19 cellular contexts compared by ENCODE assay signal in genomic region chr17:59392973-59393679, GRCh38.
A peak's percentile ranks its signal among the peaks of the same experiment; 100 is the strongest.
DNase-seq lines count a peak whose midpoint lies in the region; ATAC-seq and TF ChIP-seq lines count a peak whose summit lies in the region.
"Had no signal": no experiment of that assay in that cellular context is flagged by ENCODE, and none has a peak within 500 bp of the region (broad histone marks: within the 10 kb centered on the region; RNA-seq: fewer than 3 reads in every experiment).

No MANE protein-coding gene starts in this region.

- H3K4me1 Mint-ChIP-seq in CD8-positive, alpha-beta T cell (ENCODE audit: low read depth), result peaks cover 7% of the 10 kb centered on the region
- peaks cover 21% of the 10 kb centered on the region for H3K4me1 Mint-ChIP-seq in glutamatergic neuron (ENCODE audit: low read depth, unreplicated experiment)
- H3K4me1 Mint-ChIP-seq in activated T-helper 2 cell treated with anti-CD3 and anti-CD28 coated beads, Interferon-gamma antibody, Interleukin-2, Interleukin-4, amounts not matched to agents 10 μg/mL and 5 μg/mL and 100 μg/mL, durations not matched to agents 14 hours and 24 hours and 36 hours (ENCODE audit: low read depth), result no peaks in the 10 kb centered on the region
- H3K4me1 Mint-ChIP-seq: CD8-positive, alpha-beta memory T cell had no signal

- no peak for DNase-seq in CD8-positive, alpha-beta T cell
- DNase-seq in glutamatergic neuron (no peak), gastrocnemius medialis (no peak), NCI-H2196 treated with DMSO at 0.1 percent for 48 hours (lab: John Stamatoyannopoulos, UW; ENCODE audit: unreplicated experiment) (no peak), lower lobe of right lung (no peak)
- DNase-seq in activated T-helper 2 cell treated with anti-CD3 and anti-CD28 coated beads, Interferon-gamma antibody, Interleukin-2, Interleukin-4, amounts not matched to agents 10 μg/mL and 5 μg/mL and 100 μg/mL, durations not matched to agents 14 hours and 24 hours and 36 hours (ENCODE audit: low spot score), result no peak
- DNase-seq: CD8-positive, alpha-beta memory T cell; DMS79 treated with DMSO at 0.1 percent for 48 hours; HCEC 1CT; IMR-90; MM.1S; NCI-H2029; NCI-H446 treated with DMSO at 0.1 percent for 48 hours; NCI-H526 treated with DMSO at 0.1 percent for 48 hours; RPMI8226; SHP77 treated with DMSO at 0.1 percent for 48 hours had no signal

- no peaks in the 10 kb centered on the region for H3K27me3 Mint-ChIP-seq in CD8-positive, alpha-beta T cell (ENCODE audit: low read depth)
- H3K27me3 Mint-ChIP-seq in glutamatergic neuron (ENCODE audit: unreplicated experiment), result no peaks in the 10 kb centered on the region
- H3K27me3 Mint-ChIP-seq in activated T-helper 2 cell treated with anti-CD3 and anti-CD28 coated beads, Interferon-gamma antibody, Interleukin-2, Interleukin-4, amounts not matched to agents 10 μg/mL and 5 μg/mL and 100 μg/mL, durations not matched to agents 14 hours and 24 hours and 36 hours (ENCODE audit: low read depth), result no peaks in the 10 kb centered on the region

- H3K36me3 Mint-ChIP-seq in CD8-positive, alpha-beta T cell, result peaks cover 64% of the 10 kb centered on the region
- peaks cover 7% of the 10 kb centered on the region for H3K36me3 Mint-ChIP-seq in glutamatergic neuron (ENCODE audit: unreplicated experiment)
- H3K36me3 Mint-ChIP-seq in activated T-helper 2 cell treated with anti-CD3 and anti-CD28 coated beads, Interferon-gamma antibody, Interleukin-2, Interleukin-4, amounts not matched to agents 10 μg/mL and 5 μg/mL and 100 μg/mL, durations not matched to agents 14 hours and 24 hours and 36 hours (ENCODE audit: low read depth), result peaks cover 11% of the 10 kb centered on the region

- no peak for TF ChIP-seq POLR2A in gastrocnemius medialis (IDR thresholded peaks at IDR 0.05)

- no peaks in the 10 kb centered on the region for H3K4me1 ChIP-seq in CD8-positive, alpha-beta T cell (ENCODE audit: insufficient read depth, low read length)
- 0 out of 2 replicates have a peak, but pooled peaks cover 3% of the 10 kb centered on the region for H3K4me1 ChIP-seq in HUES48 (ENCODE audit: control insufficient read depth, insufficient read depth, low read length)
- peaks cover 15 to 19% of the 10 kb centered on the region in 2 donors for H3K4me1 ChIP-seq in gastrocnemius medialis
- no peaks in the 10 kb centered on the region for H3K4me1 ChIP-seq in lower lobe of right lung

- TF ChIP-seq CTCF in CD8-positive, alpha-beta T cell (IDR thresholded peaks at IDR 0.05), result no peak
- no peak for TF ChIP-seq CTCF in glutamatergic neuron (IDR thresholded peaks at IDR 0.05; ENCODE audit: partially characterized antibody, unreplicated experiment)
- TF ChIP-seq CTCF in gastrocnemius medialis (IDR thresholded peaks at IDR 0.05 in 4 of 5, conservative IDR thresholded peaks at IDR 0.05 in 1 of 5), result no peak
- no peak for TF ChIP-seq CTCF in lower lobe of right lung (IDR thresholded peaks at IDR 0.05)

- H3K9me3 ChIP-seq in CD8-positive, alpha-beta T cell (ENCODE audit: low read length), result no peaks in the 10 kb centered on the region
- H3K9me3 ChIP-seq in HUES48 (ENCODE audit: control insufficient read depth, insufficient read depth, low read length) (no peaks in the 10 kb centered on the region), gastrocnemius medialis (no peaks in the 10 kb centered on the region), lower lobe of right lung (no peaks in the 10 kb centered on the region)

- in situ Hi-C loops in gastrocnemius medialis (cut with MboI; ENCODE audit: low sequenced_read_pairs in 4 of 4), result no loop called here

- no peak overlapping the region for H3K4me3 ChIP-seq in CD8-positive, alpha-beta T cell (ENCODE audit: low read depth, low read length)
- no peak overlapping the region for H3K4me3 ChIP-seq in HUES48 (ENCODE audit: low read depth, low read length)
- H3K4me3 ChIP-seq in gastrocnemius medialis, result no peak overlapping the region
- H3K4me3 ChIP-seq in lower lobe of right lung, result no peak overlapping the region

- POLR2A ChIA-PET in CD8-positive, alpha-beta T cell (lab: Charles Lee), result no interaction called here

- H3K27ac ChIP-seq in CD8-positive, alpha-beta T cell (ENCODE audit: low read depth, low read length), result no peak overlapping the region
- H3K27ac ChIP-seq in HUES48 (ENCODE audit: low read depth, low read length) (peak overlapping the region; percentile 18), gastrocnemius medialis (peak overlapping the region in 3 of 4 donors; percentile 3 to 43 (median 13)), lower lobe of right lung (no peak overlapping the region)
- H3K27ac ChIP-seq: C4-2B, KMS-11 had no signal

- intact Hi-C loops in CD8-positive, alpha-beta T cell (cut with DNase I, micrococcal nuclease), result no loop called here
- intact Hi-C loops in gastrocnemius medialis (cut with DNase I; ENCODE audit: low total_unique reads), result no loop called here
- intact Hi-C loops in activated T-helper 2 cell treated with anti-CD3 and anti-CD28 coated beads, Interferon-gamma antibody, Interleukin-2, Interleukin-4, amounts not matched to agents 10 μg/mL and 5 μg/mL and 100 μg/mL, durations not matched to agents 14 hours and 24 hours and 36 hours (cut with micrococcal nuclease), result no loop called here
- intact Hi-C loops in lower lobe of right lung (cut with DNase I), result no loop called here

- H3K36me3 ChIP-seq in CD8-positive, alpha-beta T cell (ENCODE audit: insufficient read depth, low read length), result peaks cover 3% of the 10 kb centered on the region
- H3K36me3 ChIP-seq in HUES48 (ENCODE audit: control insufficient read depth, insufficient read depth, low read length) (no peaks in the 10 kb centered on the region), gastrocnemius medialis (peaks cover 0 to 65% of the 10 kb centered on the region in 2 donors), lower lobe of right lung (peaks cover 78% of the 10 kb centered on the region)

- H3K4me3 Mint-ChIP-seq in CD8-positive, alpha-beta T cell, result no peak overlapping the region
- no peak overlapping the region for H3K4me3 Mint-ChIP-seq in glutamatergic neuron (ENCODE audit: unreplicated experiment)
- no peak overlapping the region for H3K4me3 Mint-ChIP-seq in activated T-helper 2 cell treated with anti-CD3 and anti-CD28 coated beads, Interferon-gamma antibody, Interleukin-2, Interleukin-4, amounts not matched to agents 10 μg/mL and 5 μg/mL and 100 μg/mL, durations not matched to agents 14 hours and 24 hours and 36 hours (ENCODE audit: low read depth)
- H3K4me3 Mint-ChIP-seq: CD8-positive, alpha-beta memory T cell had no signal

- H3K27me3 ChIP-seq in CD8-positive, alpha-beta T cell (ENCODE audit: insufficient read depth, low read length), result no peaks in the 10 kb centered on the region
- H3K27me3 ChIP-seq in HUES48 (ENCODE audit: control insufficient read depth, insufficient read depth, low read length) (no peaks in the 10 kb centered on the region), gastrocnemius medialis (no peaks in the 10 kb centered on the region), lower lobe of right lung (ENCODE audit: low read depth) (no peaks in the 10 kb centered on the region)

- H3K27ac Mint-ChIP-seq in CD8-positive, alpha-beta T cell, result peak overlapping the region; percentile 62
- H3K27ac Mint-ChIP-seq in glutamatergic neuron (ENCODE audit: unreplicated experiment), result peak overlapping the region; percentile 86
- H3K27ac Mint-ChIP-seq in activated T-helper 2 cell treated with anti-CD3 and anti-CD28 coated beads, Interferon-gamma antibody, Interleukin-2, Interleukin-4, amounts not matched to agents 10 μg/mL and 5 μg/mL and 100 μg/mL, durations not matched to agents 14 hours and 24 hours and 36 hours, result no peak overlapping the region

- CTCF ChIA-PET in CD8-positive, alpha-beta T cell (lab: Charles Lee), result no interaction called here

- H3K9ac ChIP-seq in HUES48 (ENCODE audit: low read depth, low read length), result no peak overlapping the region
- H3K9ac ChIP-seq: KMS-11 had no signal

- H3K9me3 Mint-ChIP-seq in CD8-positive, alpha-beta T cell, result no peaks in the 10 kb centered on the region
- H3K9me3 Mint-ChIP-seq in glutamatergic neuron (ENCODE audit: unreplicated experiment), result peaks cover 8% of the 10 kb centered on the region
- H3K9me3 Mint-ChIP-seq in activated T-helper 2 cell treated with anti-CD3 and anti-CD28 coated beads, Interferon-gamma antibody, Interleukin-2, Interleukin-4, amounts not matched to agents 10 μg/mL and 5 μg/mL and 100 μg/mL, durations not matched to agents 14 hours and 24 hours and 36 hours, result no peaks in the 10 kb centered on the region
- H3K9me3 Mint-ChIP-seq: CD8-positive, alpha-beta memory T cell had no signal

- no peak for ATAC-seq in CD8-positive, alpha-beta T cell
- ATAC-seq in gastrocnemius medialis (no peak), lower lobe of right lung (no peak)

Comparison
In these comparisons a context has a peak if more than half of its experiments do, and no peak if none do; other contexts are left out.
1. H3K27ac ChIP-seq: peak in HUES48 (single experiment) and gastrocnemius medialis (3 of 4); none in CD8-positive, alpha-beta T cell (single experiment) and lower lobe of right lung (single experiment).